ENCODE assay signal across 18 cellular contexts in the genomic region with DNA sequence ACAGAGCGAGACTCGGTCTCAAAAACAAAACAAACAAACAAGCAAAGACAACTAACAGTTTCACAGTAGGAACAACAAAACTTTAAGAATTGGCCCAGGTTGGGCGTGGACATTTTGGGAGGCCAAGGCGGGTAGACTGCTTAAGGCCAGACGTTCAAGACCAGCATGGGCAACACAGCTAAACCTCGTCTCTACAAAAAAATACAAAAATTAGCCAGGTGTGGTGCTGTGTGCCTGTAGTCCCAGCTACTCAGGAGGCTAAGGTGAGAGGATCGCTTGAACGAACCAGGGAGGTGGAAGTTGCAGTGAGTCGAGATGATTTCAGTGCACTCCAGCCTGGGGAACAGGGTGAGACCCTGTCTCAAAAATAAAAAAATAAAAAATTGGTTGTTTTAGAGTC. TPM values are rescaled to one million over a fixed set of nuclear protein-coding genes. Genes with fewer than 3 reads are reported as not detected.
DNase-seq lines count a peak whose midpoint lies in the region; ATAC-seq, FAIRE-seq and TF ChIP-seq lines count a peak whose summit lies in the region.
"Had no signal": no experiment of that assay in that cellular context is flagged by ENCODE, and none has a peak within 500 bp of the region (broad histone marks: within the 10 kb centered on the region; RNA-seq: fewer than 3 reads in every experiment).

No MANE protein-coding gene starts in this region.

- H3K4me3 Mint-ChIP-seq in activated naive CD4-positive, alpha-beta T cell treated with anti-CD3 and anti-CD28 coated beads, Interleukin-2, amount 50 U/mL, for 24 hours: no peak overlapping the region
- no peak overlapping the region for H3K4me3 Mint-ChIP-seq in stimulated activated effector memory CD8-positive, alpha-beta T cell treated with anti-CD3 and anti-CD28 coated beads, Interleukin-12 subunit alpha, Interleukin-12 subunit beta, amount 100 ng/mL, for 72 hours
- H3K4me3 Mint-ChIP-seq: activated T-helper 17 cell treated with anti-CD3 and anti-CD28 coated beads, Interleukin-2, amount 50 U/mL, for 72 hours had no signal

- H3K27me3 ChIP-seq in RWPE2 (ENCODE audit: insufficient read depth, poor library complexity, severe bottlenecking): no peaks in the 10 kb centered on the region
- H3K27me3 ChIP-seq in hepatocyte: no peaks in the 10 kb centered on the region
- H3K27me3 ChIP-seq: adrenal gland, cardiac muscle cell, dorsolateral prefrontal cortex, esophagus squamous epithelium had no signal

- no peak for DNase-seq in activated naive CD4-positive, alpha-beta T cell treated with anti-CD3 and anti-CD28 coated beads, Interleukin-2, amount 50 U/mL, for 16 hours
- DNase-seq in RWPE2 (ENCODE audit: low spot score) (no peak), hepatocyte (ENCODE audit: low spot score) (no peak), iPS-NIHi11 (ENCODE audit: low spot score) (no peak), HTR-8/SVneo (ENCODE audit: insufficient read length, low spot score) (no peak), NCI-H1694 (lab: John Stamatoyannopoulos, UW) (no peak)
- no peak for DNase-seq in stimulated activated effector memory CD8-positive, alpha-beta T cell treated with anti-CD3 and anti-CD28 coated beads, Interleukin-12 subunit alpha, Interleukin-12 subunit beta, amount 100 ng/mL, for 72 hours (ENCODE audit: low spot score in 2 of 2)
- DNase-seq: activated CD8-positive, alpha-beta memory T cell treated with anti-CD3 and anti-CD28 coated beads for 24 hours; adrenal gland; dorsolateral prefrontal cortex; esophagus squamous epithelium; glutamatergic neuron had no signal

- no peak for ATAC-seq in RWPE2 (ENCODE audit: low read depth)
- no peak for ATAC-seq in stimulated activated effector memory CD8-positive, alpha-beta T cell treated with anti-CD3 and anti-CD28 coated beads, Interleukin-12 subunit alpha, Interleukin-12 subunit beta, amount 100 ng/mL, for 72 hours
- ATAC-seq: activated T-helper 17 cell treated with anti-CD3 and anti-CD28 coated beads, Interleukin-2, amount 50 U/mL, for 72 hours had no signal

- H3K27ac Mint-ChIP-seq in activated naive CD4-positive, alpha-beta T cell treated with anti-CD3 and anti-CD28 coated beads, Interleukin-2, amount 50 U/mL, for 24 hours: peak overlapping the region; percentile 51
- peak overlapping the region; percentile 17 for H3K27ac Mint-ChIP-seq in stimulated activated effector memory CD8-positive, alpha-beta T cell treated with anti-CD3 and anti-CD28 coated beads, Interleukin-12 subunit alpha, Interleukin-12 subunit beta, amount 100 ng/mL, for 72 hours
- H3K27ac Mint-ChIP-seq: activated T-helper 17 cell treated with anti-CD3 and anti-CD28 coated beads, Interleukin-2, amount 50 U/mL, for 72 hours had no signal

- peaks cover 47% of the 10 kb centered on the region for H3K79me2 ChIP-seq in hepatocyte

- H3K9me3 ChIP-seq in RWPE2 (ENCODE audit: severe bottlenecking) (no peaks in the 10 kb centered on the region), hepatocyte (ENCODE audit: low read depth) (no peaks in the 10 kb centered on the region)
- H3K9me3 ChIP-seq: adrenal gland, esophagus squamous epithelium had no signal

- no peak overlapping the region for H3K4me2 ChIP-seq in hepatocyte

- H3K4me3 ChIP-seq in RWPE2 (ENCODE audit: severe bottlenecking) (no peak overlapping the region), hepatocyte (no peak overlapping the region)
- H3K4me3 ChIP-seq: adrenal gland, cardiac muscle cell, dorsolateral prefrontal cortex, esophagus squamous epithelium, lung had no signal

- H4K20me1 ChIP-seq in hepatocyte (ENCODE audit: insufficient read depth, poor library complexity, severe bottlenecking): peaks cover 6% of the 10 kb centered on the region

- no peak overlapping the region for H2AFZ ChIP-seq in hepatocyte

- H3K27ac ChIP-seq in RWPE2 (ENCODE audit: poor library complexity, severe bottlenecking) (no peak overlapping the region), hepatocyte (peak overlapping the region; percentile 6)
- H3K27ac ChIP-seq: cardiac muscle cell, esophagus squamous epithelium had no signal

- H3K4me1 Mint-ChIP-seq in activated naive CD4-positive, alpha-beta T cell treated with anti-CD3 and anti-CD28 coated beads, Interleukin-2, amount 50 U/mL, for 24 hours: peaks cover 65% of the 10 kb centered on the region
- peaks cover 27% of the 10 kb centered on the region for H3K4me1 Mint-ChIP-seq in stimulated activated effector memory CD8-positive, alpha-beta T cell treated with anti-CD3 and anti-CD28 coated beads, Interleukin-12 subunit alpha, Interleukin-12 subunit beta, amount 100 ng/mL, for 72 hours

- WGBS in hepatocyte (ENCODE audit: low lambda C conversion rate, missing lambda C conversion rate): 89% methylated on average over 9 of the region's 9 CpGs

- H3K4me1 ChIP-seq in RWPE2 (ENCODE audit: insufficient read depth, poor library complexity, severe bottlenecking) (no peaks in the 10 kb centered on the region), hepatocyte (ENCODE audit: insufficient read depth) (peaks cover 4% of the 10 kb centered on the region)

- no peaks in the 10 kb centered on the region for H3K9me2 ChIP-seq in hepatocyte (replicated peaks; ENCODE audit: insufficient read depth)

- FAIRE-seq in HTR-8/SVneo (lab: Jason Lieb, UNC): no peak

- TF ChIP-seq CTCF in RWPE2 (IDR thresholded peaks at IDR 0.05; ENCODE audit: poor library complexity, severe bottlenecking) (peak; percentile 3), hepatocyte (IDR thresholded peaks at IDR 0.05; ENCODE audit: poor library complexity) (no peak)

- H3K36me3 Mint-ChIP-seq in activated naive CD4-positive, alpha-beta T cell treated with anti-CD3 and anti-CD28 coated beads, Interleukin-2, amount 50 U/mL, for 24 hours: no peaks in the 10 kb centered on the region
- H3K36me3 Mint-ChIP-seq in stimulated activated effector memory CD8-positive, alpha-beta T cell treated with anti-CD3 and anti-CD28 coated beads, Interleukin-12 subunit alpha, Interleukin-12 subunit beta, amount 100 ng/mL, for 72 hours: peaks cover 78% of the 10 kb centered on the region

- no peaks in the 10 kb centered on the region for H3K27me3 Mint-ChIP-seq in activated naive CD4-positive, alpha-beta T cell treated with anti-CD3 and anti-CD28 coated beads, Interleukin-2, amount 50 U/mL, for 24 hours
- H3K27me3 Mint-ChIP-seq: activated T-helper 17 cell treated with anti-CD3 and anti-CD28 coated beads, Interleukin-2, amount 50 U/mL, for 72 hours; CD4-positive, alpha-beta memory T cell; naive thymus-derived CD8-positive, alpha-beta T cell had no signal

- H3K9me3 Mint-ChIP-seq in activated naive CD4-positive, alpha-beta T cell treated with anti-CD3 and anti-CD28 coated beads, Interleukin-2, amount 50 U/mL, for 24 hours: no peaks in the 10 kb centered on the region
- H3K9me3 Mint-ChIP-seq in stimulated activated effector memory CD8-positive, alpha-beta T cell treated with anti-CD3 and anti-CD28 coated beads, Interleukin-12 subunit alpha, Interleukin-12 subunit beta, amount 100 ng/mL, for 72 hours: no peaks in the 10 kb centered on the region
- H3K9me3 Mint-ChIP-seq: activated T-helper 17 cell treated with anti-CD3 and anti-CD28 coated beads, Interleukin-2, amount 50 U/mL, for 72 hours; CD4-positive, alpha-beta memory T cell; naive thymus-derived CD8-positive, alpha-beta T cell had no signal

- H3K36me3 ChIP-seq in RWPE2 (ENCODE audit: low read depth): peaks cover 32% of the 10 kb centered on the region
- no peaks in the 10 kb centered on the region for H3K36me3 ChIP-seq in hepatocyte (replicated peaks; ENCODE audit: insufficient read depth, low read depth)

RNA-seq across cellular contexts. Expression of gene GTF2B, which starts 13.5 kb away (rescaled TPM):
- total RNA-seq in hepatocyte: 52.6 and 58.1 TPM in 2 replicates
- polyA plus RNA-seq in hepatocyte: 43.1 and 45.0 TPM in 2 replicates
